In genomic region chr10:89643812-89644690, GRCh38 we compare ENCODE assay signal across 8 cellular contexts. TPM values are rescaled to one million over a fixed set of nuclear protein-coding genes. Genes with fewer than 3 reads are reported as not detected.
A peak's percentile ranks its signal among the peaks of the same experiment; 100 is the strongest.
DNase-seq lines count a peak whose midpoint lies in the region; ATAC-seq, FAIRE-seq and TF ChIP-seq lines count a peak whose summit lies in the region.

No MANE protein-coding gene starts in this region.

- TF ChIP-seq CTCF in nephron progenitor cell (IDR thresholded peaks at IDR 0.05) (no peak), stomach (IDR thresholded peaks at IDR 0.05) (no peak)

- 0 to 1% (median 1%) methylated on average over 20 to 49 of the region's 49 CpGs for WGBS in stomach, 5 donors

- H3K4me1 Mint-ChIP-seq in activated T-helper 2 cell treated with anti-CD3 and anti-CD28 coated beads, Interferon-gamma antibody, Interleukin-2, Interleukin-4, amounts not matched to agents 10 μg/mL and 5 μg/mL and 100 μg/mL, durations not matched to agents 14 hours and 24 hours and 36 hours (ENCODE audit: low read depth): peaks cover 12% of the 10 kb centered on the region
- H3K4me1 Mint-ChIP-seq in nephron progenitor cell: peaks cover 33% of the 10 kb centered on the region

- H3K36me3 ChIP-seq in KOPT-K1 (ENCODE audit: insufficient read depth, low read length) (peaks cover 7% of the 10 kb centered on the region; the same call in 1 of the 2 replicates), stomach (no peaks in the 10 kb centered on the region)

- H3K4me1 ChIP-seq in stomach: peaks cover 12 to 56% (median 25%) of the 10 kb centered on the region in 4 donors

- peak; percentile 89 for ATAC-seq in GM21825 (IDR thresholded peaks at IDR 0.05; ENCODE audit: unreplicated experiment)

- H3K4me3 ChIP-seq in stomach: peak overlapping the region; percentile 80 to 97 (median 88)

- TF ChIP-seq EP300 in stomach (IDR thresholded peaks at IDR 0.05): no peak

- FAIRE-seq in RCC 7860 (lab: Jason Lieb, UNC): peak; percentile 97

- H3K27me3 Mint-ChIP-seq in activated T-helper 2 cell treated with anti-CD3 and anti-CD28 coated beads, Interferon-gamma antibody, Interleukin-2, Interleukin-4, amounts not matched to agents 10 μg/mL and 5 μg/mL and 100 μg/mL, durations not matched to agents 14 hours and 24 hours and 36 hours (ENCODE audit: low read depth): peaks cover 14% of the 10 kb centered on the region
- no peaks in the 10 kb centered on the region for H3K27me3 Mint-ChIP-seq in nephron progenitor cell (ENCODE audit: low read depth, poor library complexity)

- H3K27ac ChIP-seq in KOPT-K1 (ENCODE audit: low read depth, low read length, poor library complexity, severe bottlenecking) (peak overlapping the region; percentile 85), stomach (peak overlapping the region; percentile 85 to 94 (median 91))

- H3K27ac Mint-ChIP-seq in activated T-helper 2 cell treated with anti-CD3 and anti-CD28 coated beads, Interferon-gamma antibody, Interleukin-2, Interleukin-4, amounts not matched to agents 10 μg/mL and 5 μg/mL and 100 μg/mL, durations not matched to agents 14 hours and 24 hours and 36 hours: no peak overlapping the region
- no peak overlapping the region for H3K27ac Mint-ChIP-seq in nephron progenitor cell

- peak in 2 of 4 donors; percentile 84 to 91 for TF ChIP-seq POLR2A in stomach (IDR thresholded peaks at IDR 0.05)

- no peaks in the 10 kb centered on the region for H3K27me3 ChIP-seq in stomach

- intact Hi-C loops in activated T-helper 2 cell treated with anti-CD3 and anti-CD28 coated beads, Interferon-gamma antibody, Interleukin-2, Interleukin-4, amounts not matched to agents 10 μg/mL and 5 μg/mL and 100 μg/mL, durations not matched to agents 14 hours and 24 hours and 36 hours (cut with micrococcal nuclease): loop anchor here (1.0 to 2.0 kb wide), 2 partner anchors 57 to 229 kb away; partner anchors contain the start of genes IFIT5 and KIF20B
- intact Hi-C loops in stomach (cut with DNase I; ENCODE audit: low total_unique reads): no loop called here

- DNase-seq in Daoy (ENCODE audit: low read depth) (peak; percentile 92), RCC 7860 (ENCODE audit: low spot score) (peak; percentile 92), fibroblast of the conjunctiva (ENCODE audit: low read depth) (peak; percentile 94), nephron progenitor cell (peak; percentile 73), stomach (peak; percentile 80)
- peak; percentile 79 for DNase-seq in activated T-helper 2 cell treated with anti-CD3 and anti-CD28 coated beads, Interferon-gamma antibody, Interleukin-2, Interleukin-4, amounts not matched to agents 10 μg/mL and 5 μg/mL and 100 μg/mL, durations not matched to agents 14 hours and 24 hours and 36 hours (ENCODE audit: low spot score)

- no peaks in the 10 kb centered on the region for H3K9me3 ChIP-seq in KOPT-K1 (ENCODE audit: insufficient read depth, low read length, poor library complexity, severe bottlenecking)
- H3K9me3 ChIP-seq in stomach: no peaks in the 10 kb centered on the region

- H3K36me3 Mint-ChIP-seq in activated T-helper 2 cell treated with anti-CD3 and anti-CD28 coated beads, Interferon-gamma antibody, Interleukin-2, Interleukin-4, amounts not matched to agents 10 μg/mL and 5 μg/mL and 100 μg/mL, durations not matched to agents 14 hours and 24 hours and 36 hours (ENCODE audit: low read depth): no peaks in the 10 kb centered on the region
- H3K36me3 Mint-ChIP-seq in nephron progenitor cell (ENCODE audit: low read depth): peaks cover 16% of the 10 kb centered on the region

- H3K4me3 Mint-ChIP-seq in activated T-helper 2 cell treated with anti-CD3 and anti-CD28 coated beads, Interferon-gamma antibody, Interleukin-2, Interleukin-4, amounts not matched to agents 10 μg/mL and 5 μg/mL and 100 μg/mL, durations not matched to agents 14 hours and 24 hours and 36 hours (ENCODE audit: low read depth): no peak overlapping the region
- H3K4me3 Mint-ChIP-seq in nephron progenitor cell: no peak overlapping the region

- H3K9me3 Mint-ChIP-seq in activated T-helper 2 cell treated with anti-CD3 and anti-CD28 coated beads, Interferon-gamma antibody, Interleukin-2, Interleukin-4, amounts not matched to agents 10 μg/mL and 5 μg/mL and 100 μg/mL, durations not matched to agents 14 hours and 24 hours and 36 hours: no peaks in the 10 kb centered on the region
- peaks cover 7% of the 10 kb centered on the region for H3K9me3 Mint-ChIP-seq in nephron progenitor cell

RNA-seq across cellular contexts. Expression of gene PANK1, which starts 1.0 kb away (rescaled TPM):
- 10.0 and 11.2 TPM in 2 replicates for total RNA-seq in Daoy (2014; rRNA removed; shearing (Covaris generic))
- total RNA-seq in activated T-helper 2 cell treated with anti-CD3 and anti-CD28 coated beads, Interferon-gamma antibody, Interleukin-2, Interleukin-4, amounts not matched to agents 10 μg/mL and 5 μg/mL and 100 μg/mL, durations not matched to agents 14 hours and 24 hours and 36 hours: 5.7 and 9.2 TPM in 2 replicates
- total RNA-seq in stomach: 1 to 10 TPM in 4 of 5 donors, not detected in 1; 1.8 to 7.4 (median 6.7) TPM
- 1 to 10 TPM; 2.0 to 4.6 (median 3.1) TPM for polyA plus RNA-seq in stomach

RNA-seq across cellular contexts. Expression of gene KIF20B, which starts 57.3 kb away (rescaled TPM):
- 34.3 and 38.1 TPM in 2 replicates for total RNA-seq in Daoy (2014; rRNA removed; shearing (Covaris generic))
- total RNA-seq in activated T-helper 2 cell treated with anti-CD3 and anti-CD28 coated beads, Interferon-gamma antibody, Interleukin-2, Interleukin-4, amounts not matched to agents 10 μg/mL and 5 μg/mL and 100 μg/mL, durations not matched to agents 14 hours and 24 hours and 36 hours: 59.2 and 64.1 TPM in 2 replicates
- total RNA-seq in stomach: 10 to 100 TPM in 1 of 5 donors, 1 to 10 TPM in 4; 1.8 to 10.6 (median 5.2) TPM
- polyA plus RNA-seq in stomach: 1 to 10 TPM; 1.5 to 2.4 (median 1.6) TPM

Comparison
In these comparisons a context has a peak if more than half of its experiments do, and no peak if none do; other contexts are left out.
1. Peak in every context shown above with its lines: DNase-seq, ATAC-seq, H3K4me3 ChIP-seq and H3K27ac ChIP-seq.